In the genomic region with DNA sequence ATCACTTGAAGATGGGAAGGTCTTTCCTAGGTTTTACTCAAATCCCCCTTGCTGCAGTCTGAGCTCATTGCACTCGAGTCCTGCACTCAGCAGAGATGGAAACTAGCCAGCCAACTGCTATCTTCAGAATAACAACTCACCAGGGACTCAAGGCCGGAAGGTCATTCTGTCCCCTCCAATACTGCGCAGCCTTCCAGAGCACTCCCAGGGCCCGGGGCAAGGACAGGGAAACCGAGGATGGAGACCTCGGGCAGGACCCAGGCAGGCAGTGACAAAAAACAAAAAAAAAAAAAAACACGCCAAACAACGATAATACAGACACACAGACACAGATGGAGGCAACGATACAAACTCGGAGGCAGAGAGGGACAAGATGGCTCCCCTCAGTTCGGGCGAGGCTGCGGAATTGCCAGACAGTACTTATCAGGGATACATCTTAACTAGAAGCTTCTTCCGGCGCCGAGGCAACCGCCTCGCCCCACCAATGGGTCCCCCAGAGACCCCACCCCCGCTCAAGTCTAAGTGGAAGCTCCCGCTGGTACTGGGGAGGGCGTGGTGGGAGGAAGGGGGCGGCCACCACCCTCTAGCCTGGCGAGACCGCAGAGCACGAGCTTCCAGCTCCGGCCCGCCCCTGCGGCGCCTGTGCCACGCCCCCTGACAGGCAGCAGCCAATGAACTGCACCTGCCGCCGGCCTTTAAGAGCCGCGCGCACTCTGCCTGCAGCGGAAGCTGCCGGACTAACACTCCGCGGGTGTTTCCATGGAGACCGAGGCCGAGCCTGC, we compare ENCODE assay signal across 7 cellular contexts.
A peak's percentile ranks its signal among the peaks of the same experiment; 100 is the strongest.
DNase-seq lines count a peak whose midpoint lies in the region; ATAC-seq and TF ChIP-seq lines count a peak whose summit lies in the region.

No MANE protein-coding gene starts in this region.

- TF ChIP-seq CTCF in astrocyte of the spinal cord (IDR thresholded peaks at IDR 0.05; ENCODE audit: low read depth, low read length) (peak; percentile 50), retinal pigment epithelial cell (conservative IDR thresholded peaks at IDR 0.05; ENCODE audit: low read depth, low read length) (peak; percentile 47)

- in situ Hi-C loops in astrocyte of the spinal cord (cut with HindIII; ENCODE audit: low sequenced_read_pairs): no loop called here

- peak overlapping the region; percentile 55 for H3K4me3 ChIP-seq in astrocyte of the spinal cord (ENCODE audit: low read depth, low read length)
- H3K4me3 ChIP-seq in retinal pigment epithelial cell (ENCODE audit: low read length): peak overlapping the region; percentile 64

- ATAC-seq in GM18508 (IDR thresholded peaks at IDR 0.05; ENCODE audit: insufficient read depth, unreplicated experiment) (peak; percentile 82), HG03025 (IDR thresholded peaks at IDR 0.05; ENCODE audit: low FRiP score, unreplicated experiment) (peak; percentile 96)

- peak; percentile 44 for DNase-seq in NCI-H2029 treated with DMSO at 0.1 percent for 48 hours (lab: John Stamatoyannopoulos, UW)
- DNase-seq in T1000 (lab: John Stamatoyannopoulos, UW): peak; percentile 96
- peak; percentile 100 for DNase-seq in astrocyte of the spinal cord (ENCODE audit: low read depth, low spot score)
- DNase-seq in hypothalamus (lab: John Stamatoyannopoulos, UW): peak; percentile 70 to 100 (median 98)
- peak; percentile 94 for DNase-seq in retinal pigment epithelial cell (ENCODE audit: low read depth)

Comparison
In these comparisons a context has a peak if more than half of its experiments do, and no peak if none do; other contexts are left out.
1. Peak in every context shown above with its lines: DNase-seq, ATAC-seq and H3K4me3 ChIP-seq.
2. DNase-seq: peak in every context shown above with its lines; median percentile 100 in astrocyte of the spinal cord; 98 in hypothalamus; 96 in T1000; 94 in retinal pigment epithelial cell; 44 in NCI-H2029 treated with DMSO at 0.1 percent for 48 hours.